1 cellular context compared by ENCODE assay signal in genomic region chr17:78736526-78737079, GRCh38.
TF ChIP-seq lines count a peak whose summit lies in the region.

No MANE protein-coding gene starts in this region.

TF ChIP-seq in K562, 482 proteins besides CTCF, POLR2A, EP300 and RAD21 (continued from another document):
- TF ChIP-seq ZBTB2 (IDR thresholded peaks at IDR 0.05) (no peak), CREB1 (IDR thresholded peaks at IDR 0.05) (no peak), CREB1 (CRISPR knock-in tag; IDR thresholded peaks at IDR 0.05) (0 out of 2 replicates have a peak, but pooled peaks have one; percentile 15), XRCC5 (IDR thresholded peaks at IDR 0.05; ENCODE audit: low read depth, low read length) (no peak), TAF1 (IDR thresholded peaks at IDR 0.05; ENCODE audit: control insufficient read depth, extremely low read depth, insufficient read depth, low read length, severe bottlenecking) (peak; percentile 9), YY1 (IDR thresholded peaks at IDR 0.05; ENCODE audit: borderline replicate concordance in 1 of 3, control insufficient read depth in 1 of 3, extremely low read depth in 1 of 3, insufficient read depth in 3 of 3, insufficient read length in 1 of 3, insufficient replicate concordance in 2 of 3, low read depth in 1 of 3, low read length in 2 of 3) (peak in 2 of 3 experiments; percentile 38 to 59), DPF2 (IDR thresholded peaks at IDR 0.05) (no peak; the same call in 1 of the 2 replicates), STAT5B (CRISPR knock-in tag; IDR thresholded peaks at IDR 0.05) (no peak), TBP (optimal IDR thresholded peaks at IDR 0.05; ENCODE audit: low read depth, low read length) (no peak), GABPA (tag; conservative IDR thresholded peaks at IDR 0.05; ENCODE audit: low read depth) (peak; percentile 28; the same call in 1 of the 2 replicates), ELF4 (CRISPR knock-in tag; IDR thresholded peaks at IDR 0.05) (no peak), XRCC4 (IDR thresholded peaks at IDR 0.05; ENCODE audit: extremely low read depth, insufficient read depth, insufficient read length) (no peak), MXD1 (CRISPR knock-in tag; IDR thresholded peaks at IDR 0.05; ENCODE audit: borderline replicate concordance, poor library complexity, severe bottlenecking) (no peak), TFAP4 (CRISPR knock-in tag; IDR thresholded peaks at IDR 0.05; ENCODE audit: borderline replicate concordance) (0 out of 2 replicates have a peak, but pooled peaks have one; percentile 14), MCM3 (IDR thresholded peaks at IDR 0.05) (no peak), MEF2D (tag; conservative IDR thresholded peaks at IDR 0.05; ENCODE audit: low read depth) (no peak), JUND (IDR thresholded peaks at IDR 0.05; ENCODE audit: borderline replicate concordance, low read depth, low read length) (no peak), JUND (tag; IDR thresholded peaks at IDR 0.05; ENCODE audit: borderline replicate concordance, low read depth, low read length) (no peak), PHF21A (IDR thresholded peaks at IDR 0.05; ENCODE audit: borderline replicate concordance, low read depth) (no peak), ZNF77 (CRISPR knock-in tag; IDR thresholded peaks at IDR 0.05) (no peak), PTRF (tag; IDR thresholded peaks at IDR 0.05) (no peak), FIP1L1 (IDR thresholded peaks at IDR 0.05; ENCODE audit: low read depth, low read length, poor library complexity, severe bottlenecking) (no peak), RBM17 (IDR thresholded peaks at IDR 0.05; ENCODE audit: borderline replicate concordance, low read depth, low read length) (no peak), VEZF1 (CRISPR knock-in tag; IDR thresholded peaks at IDR 0.05) (0 out of 2 replicates have a peak, but pooled peaks have one; percentile 8), HNRNPUL1 (IDR thresholded peaks at IDR 0.05; ENCODE audit: low read length) (no peak), RFX7 (CRISPR knock-in tag; IDR thresholded peaks at IDR 0.05) (no peak), CXXC5 (CRISPR knock-in tag; IDR thresholded peaks at IDR 0.05) (0 out of 2 replicates have a peak, but pooled peaks have one; percentile 9), MLX (CRISPR knock-in tag; conservative IDR thresholded peaks at IDR 0.05) (no peak), LEF1 (IDR thresholded peaks at IDR 0.05) (no peak), HCFC1 (IDR thresholded peaks at IDR 0.05; ENCODE audit: low read depth, low read length) (no peak), ZNF780A (CRISPR knock-in tag; IDR thresholded peaks at IDR 0.05) (no peak), ZC3H4 (CRISPR knock-in tag; IDR thresholded peaks at IDR 0.05; ENCODE audit: borderline replicate concordance) (no peak), KDM4B (IDR thresholded peaks at IDR 0.05; ENCODE audit: borderline replicate concordance in 2 of 2, low read depth in 1 of 2) (no peak), STAT6 (CRISPR knock-in tag; IDR thresholded peaks at IDR 0.05) (no peak), SREBF2 (CRISPR knock-in tag; IDR thresholded peaks at IDR 0.05) (no peak), ZSCAN32 (CRISPR knock-in tag; IDR thresholded peaks at IDR 0.05) (no peak), ZKSCAN1 (IDR thresholded peaks at IDR 0.05; ENCODE audit: low read depth, low read length) (no peak), ZNF696 (CRISPR knock-in tag; conservative IDR thresholded peaks at IDR 0.05) (no peak), ZNF408 (CRISPR knock-in tag; IDR thresholded peaks at IDR 0.05; ENCODE audit: low read depth) (no peak), GABPB2 (CRISPR knock-in tag; conservative IDR thresholded peaks at IDR 0.05) (no peak), MTA2 (IDR thresholded peaks at IDR 0.05; ENCODE audit: low read depth) (no peak), HMBOX1 (IDR thresholded peaks at IDR 0.05) (peak; percentile 83), DIDO1 (tag; IDR thresholded peaks at IDR 0.05; ENCODE audit: low read depth) (no peak), E2F3 (CRISPR knock-in tag; IDR thresholded peaks at IDR 0.05) (no peak), USF2 (CRISPR knock-in tag; IDR thresholded peaks at IDR 0.05) (no peak), NRF1 (conservative IDR thresholded peaks at IDR 0.05 in 1 of 2, IDR thresholded peaks at IDR 0.05 in 1 of 2) (0 out of 4 replicates have a peak, but pooled peaks of 1 of the 2 experiments have one; percentile 22), ZNF232 (CRISPR knock-in tag; IDR thresholded peaks at IDR 0.05) (no peak)
- TF ChIP-seq, protein P1, sequence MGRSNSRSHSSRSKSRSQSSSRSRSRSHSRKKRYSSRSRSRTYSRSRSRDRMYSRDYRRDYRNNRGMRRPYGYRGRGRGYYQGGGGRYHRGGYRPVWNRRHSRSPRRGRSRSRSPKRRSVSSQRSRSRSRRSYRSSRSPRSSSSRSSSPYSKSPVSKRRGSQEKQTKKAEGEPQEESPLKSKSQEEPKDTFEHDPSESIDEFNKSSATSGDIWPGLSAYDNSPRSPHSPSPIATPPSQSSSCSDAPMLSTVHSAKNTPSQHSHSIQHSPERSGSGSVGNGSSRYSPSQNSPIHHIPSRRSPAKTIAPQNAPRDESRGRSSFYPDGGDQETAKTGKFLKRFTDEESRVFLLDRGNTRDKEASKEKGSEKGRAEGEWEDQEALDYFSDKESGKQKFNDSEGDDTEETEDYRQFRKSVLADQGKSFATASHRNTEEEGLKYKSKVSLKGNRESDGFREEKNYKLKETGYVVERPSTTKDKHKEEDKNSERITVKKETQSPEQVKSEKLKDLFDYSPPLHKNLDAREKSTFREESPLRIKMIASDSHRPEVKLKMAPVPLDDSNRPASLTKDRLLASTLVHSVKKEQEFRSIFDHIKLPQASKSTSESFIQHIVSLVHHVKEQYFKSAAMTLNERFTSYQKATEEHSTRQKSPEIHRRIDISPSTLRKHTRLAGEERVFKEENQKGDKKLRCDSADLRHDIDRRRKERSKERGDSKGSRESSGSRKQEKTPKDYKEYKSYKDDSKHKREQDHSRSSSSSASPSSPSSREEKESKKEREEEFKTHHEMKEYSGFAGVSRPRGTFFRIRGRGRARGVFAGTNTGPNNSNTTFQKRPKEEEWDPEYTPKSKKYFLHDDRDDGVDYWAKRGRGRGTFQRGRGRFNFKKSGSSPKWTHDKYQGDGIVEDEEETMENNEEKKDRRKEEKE (IDR thresholded peaks at IDR 0.05; ENCODE audit: borderline replicate concordance in 1 of 2, control insufficient read depth in 1 of 2, low read depth in 2 of 2, low read length in 1 of 2) = no peak
- TF ChIP-seq, protein P2, sequence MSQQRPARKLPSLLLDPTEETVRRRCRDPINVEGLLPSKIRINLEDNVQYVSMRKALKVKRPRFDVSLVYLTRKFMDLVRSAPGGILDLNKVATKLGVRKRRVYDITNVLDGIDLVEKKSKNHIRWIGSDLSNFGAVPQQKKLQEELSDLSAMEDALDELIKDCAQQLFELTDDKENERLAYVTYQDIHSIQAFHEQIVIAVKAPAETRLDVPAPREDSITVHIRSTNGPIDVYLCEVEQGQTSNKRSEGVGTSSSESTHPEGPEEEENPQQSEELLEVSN (IDR thresholded peaks at IDR 0.05; ENCODE audit: borderline replicate concordance in 1 of 2, extremely low read depth in 1 of 2, insufficient read depth in 1 of 2, insufficient read length in 1 of 2, low read depth in 1 of 2, low read length in 1 of 2, poor library complexity in 1 of 2, severe bottlenecking in 1 of 2) = peak in 1 of 2 experiments; percentile 23
